In the genomic region with DNA sequence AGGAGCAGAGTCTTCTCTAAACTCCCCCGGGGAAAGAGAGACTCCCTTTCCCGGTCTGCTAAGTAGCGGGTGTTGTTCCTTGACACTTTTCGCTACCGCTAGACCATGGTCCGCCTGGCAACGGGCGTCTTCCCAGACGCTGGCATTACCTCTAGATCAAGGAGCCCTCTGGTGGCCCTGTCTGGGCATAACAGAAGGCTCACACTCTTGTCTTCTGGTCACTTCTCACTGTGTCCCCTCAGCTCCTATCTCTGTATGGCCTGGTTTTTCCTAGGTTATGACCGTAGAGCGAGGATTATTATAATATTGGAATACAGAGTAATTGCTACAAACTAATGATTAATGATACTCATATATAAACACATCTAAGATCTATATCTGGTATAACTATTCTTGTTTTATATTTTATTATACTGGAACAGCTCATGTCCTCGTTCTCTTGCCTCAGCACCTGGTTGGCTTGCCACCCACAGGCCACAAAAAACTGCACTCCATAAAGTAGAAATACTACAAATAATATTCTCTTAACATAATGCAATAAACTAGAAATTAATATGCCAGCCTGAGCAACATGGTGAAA, we compare ENCODE assay signal across 8 cellular contexts.
DNase-seq lines count a peak whose midpoint lies in the region; ATAC-seq and TF ChIP-seq lines count a peak whose summit lies in the region.
"Not testable (repeated sequence)": the region's sequence is repeated elsewhere in the genome, so short reads cannot be mapped to it uniquely, and the experiment has no call there.

No MANE protein-coding gene starts in this region.

- H3K56ac ChIP-seq in IMR-90 (ENCODE audit: extremely low read depth, insufficient read depth, low read length): not testable (repeated sequence)

- H4K5ac ChIP-seq in IMR-90 (ENCODE audit: low read depth, low read length): not testable (repeated sequence)

- H3K4me3 ChIP-seq in AG10803 (ENCODE audit: low read length); IMR-90 (ENCODE audit: insufficient read depth, low read depth, low read length); dorsolateral prefrontal cortex; left ventricle myocardium inferior: not testable (repeated sequence)

- intact Hi-C loops in IMR-90 (cut with micrococcal nuclease); dorsolateral prefrontal cortex (cut with DNase I); left ventricle myocardium inferior (cut with micrococcal nuclease): not testable (repeated sequence)

- peaks cover 21% of the 10 kb centered on the region for H3K4me1 Mint-ChIP-seq in osteocyte (ENCODE audit: unreplicated experiment)

- not testable (repeated sequence) for H3K18ac ChIP-seq in IMR-90 (ENCODE audit: low read depth, low read length)

- H3K4me2 ChIP-seq in IMR-90 (ENCODE audit: low read depth, low read length): not testable (repeated sequence)

- H3K9me3 Mint-ChIP-seq in osteocyte (ENCODE audit: unreplicated experiment): not testable (repeated sequence)

- H3K27ac ChIP-seq in IMR-90 (ENCODE audit: insufficient read depth, low read length); dorsolateral prefrontal cortex; left ventricle myocardium inferior (replicated peaks): not testable (repeated sequence)

- H3K36me3 ChIP-seq in IMR-90 (ENCODE audit: control insufficient read depth, insufficient read depth, low read length): not testable (repeated sequence)
- H3K36me3 ChIP-seq in left ventricle myocardium inferior: peaks cover 34% of the 10 kb centered on the region

- H4K91ac ChIP-seq in IMR-90 (ENCODE audit: insufficient read depth, low read depth, low read length): not testable (repeated sequence)

- not testable (repeated sequence) for H2AK5ac ChIP-seq in IMR-90 (ENCODE audit: low read depth, low read length)

- BruUV-seq in IMR-90 (replicated peaks; lab: Mats Ljungman, UMichigan): not testable (repeated sequence)

- not testable (repeated sequence) for H3K14ac ChIP-seq in IMR-90 (replicated peaks; ENCODE audit: low read depth, low read length)

- H2BK15ac ChIP-seq in IMR-90 (ENCODE audit: low read depth, low read length): not testable (repeated sequence)

- not testable (repeated sequence) for H3K9me3 ChIP-seq in IMR-90 (ENCODE audit: control insufficient read depth, insufficient read depth, low read length); left ventricle myocardium inferior (replicated peaks)

- H3K27ac Mint-ChIP-seq in osteocyte (ENCODE audit: unreplicated experiment): not testable (repeated sequence)

- H3K27me3 Mint-ChIP-seq in osteocyte (ENCODE audit: unreplicated experiment): not testable (repeated sequence)

- H3K23ac ChIP-seq in IMR-90 (ENCODE audit: low read depth, low read length): not testable (repeated sequence)

- CTCF ChIA-PET in IMR-90 (lab: Yijun Ruan, JAX): interaction anchor here (0.7 kb wide), 1 partner anchor 99 kb away, joined by 3 read pairs; no protein-coding TSS in a partner anchor

- H4K8ac ChIP-seq in IMR-90 (ENCODE audit: low read depth in 2 of 2, low read length in 2 of 2): not testable (repeated sequence)

- not testable (repeated sequence) for H2AFZ ChIP-seq in IMR-90 (replicated peaks; ENCODE audit: low read length, poor library complexity)

- not testable (repeated sequence) for H3K27me3 ChIP-seq in IMR-90 (ENCODE audit: control insufficient read depth, insufficient read depth, low read length); dorsolateral prefrontal cortex; left ventricle myocardium inferior (ENCODE audit: low read depth)

- H4K20me1 ChIP-seq in IMR-90 (ENCODE audit: insufficient read depth, low read length): not testable (repeated sequence)

- not testable (repeated sequence) for H3K4ac ChIP-seq in IMR-90 (ENCODE audit: low read depth, low read length)

- not testable (repeated sequence) for H2BK5ac ChIP-seq in IMR-90 (ENCODE audit: low read depth, low read length, poor library complexity, severe bottlenecking)

- H3K4me1 ChIP-seq in IMR-90 (ENCODE audit: control insufficient read depth, insufficient read depth, low read length); left ventricle myocardium inferior: not testable (repeated sequence)

- not testable (repeated sequence) for H2BK120ac ChIP-seq in IMR-90 (ENCODE audit: low read depth, low read length)

- in situ Hi-C loops in IMR-90 (cut with MboI; ENCODE audit: low sequenced_read_pairs): not testable (repeated sequence)

- not testable (repeated sequence) for H2AK9ac ChIP-seq in IMR-90 (replicated peaks; ENCODE audit: low read depth, low read length, poor library complexity)

- 96% methylated on average over 8 of the region's 12 CpGs; no CpG with 5 or more reads in 1 of the 2 experiments for WGBS in IMR-90 (ENCODE audit: extremely low coverage in 2 of 2, insufficient read length in 1 of 2), 2 experiments

- TF ChIP-seq CTCF in AG10803 (conservative IDR thresholded peaks at IDR 0.05; ENCODE audit: low read length): peak; percentile 28
- TF ChIP-seq CTCF in IMR-90 (conservative IDR thresholded peaks at IDR 0.05; ENCODE audit: low read depth, low read length): peak; percentile 10; the same call in 1 of the 2 replicates
- TF ChIP-seq CTCF in dorsolateral prefrontal cortex (IDR thresholded peaks at IDR 0.05 in 54 of 56, conservative IDR thresholded peaks at IDR 0.05 in 2 of 56; ENCODE audit: low read depth in 1 of 56, partially characterized antibody in 56 of 56): peak in 50 of 56 donors; percentile 6 to 58 (median 39)
- peak; percentile 35 for TF ChIP-seq CTCF in left ventricle myocardium inferior (IDR thresholded peaks at IDR 0.05; ENCODE audit: borderline replicate concordance)
- TF ChIP-seq CTCF in osteocyte (IDR thresholded peaks at IDR 0.05): peak; percentile 50

- ATAC-seq in IMR-90 (ENCODE audit: low read depth): not testable (repeated sequence)

- TF ChIP-seq RAD21 in IMR-90 (IDR thresholded peaks at IDR 0.05; ENCODE audit: low read length): not testable (repeated sequence)

- H3K4me3 Mint-ChIP-seq in osteocyte (ENCODE audit: unreplicated experiment): not testable (repeated sequence)

- not testable (repeated sequence) for H3K9me1 ChIP-seq in IMR-90 (ENCODE audit: insufficient read depth, low read length)

- H3K79me1 ChIP-seq in IMR-90 (ENCODE audit: low read depth in 1 of 2, low read length in 2 of 2): not testable (repeated sequence)

- not testable (repeated sequence) for H3K9ac ChIP-seq in IMR-90 (ENCODE audit: low read depth, low read length)

- POLR2A ChIA-PET in IMR-90 (lab: Charles Lee; ENCODE audit: unreplicated experiment): not testable (repeated sequence)

- not testable (repeated sequence) for H2BK20ac ChIP-seq in IMR-90 (ENCODE audit: low read depth, low read length)

- TF ChIP-seq POLR2A in IMR-90 (IDR thresholded peaks at IDR 0.05; ENCODE audit: low read depth, low read length): not testable (repeated sequence)

- dilution Hi-C loops in IMR-90 (cut with HindIII; ENCODE audit: low sequenced_read_pairs, unreplicated experiment): not testable (repeated sequence)

- DNase-seq in AG10803 (ENCODE audit: low read depth); IMR-90; left ventricle myocardium inferior; osteocyte (ENCODE audit: extremely low spot score, unreplicated experiment): not testable (repeated sequence)
- DNase-seq in ELF-1 (ENCODE audit: low read depth, low spot score): peak; percentile 34
- peak; percentile 11 for DNase-seq in OCI-M1 (lab: John Stamatoyannopoulos, UW)
- DNase-seq in activated CD4-positive, alpha-beta T cell treated with anti-CD3 and anti-CD28 coated beads, Interleukin-2, amount 50 U/mL, for 48 hours: peak; percentile 2 to 12
- DNase-seq in dorsolateral prefrontal cortex: peak in 6 of 10 donors; percentile 36 to 75 (median 56)

- H3K36me3 Mint-ChIP-seq in osteocyte (ENCODE audit: unreplicated experiment): not testable (repeated sequence)
